15 cellular contexts compared by ENCODE assay signal in the genomic region with DNA sequence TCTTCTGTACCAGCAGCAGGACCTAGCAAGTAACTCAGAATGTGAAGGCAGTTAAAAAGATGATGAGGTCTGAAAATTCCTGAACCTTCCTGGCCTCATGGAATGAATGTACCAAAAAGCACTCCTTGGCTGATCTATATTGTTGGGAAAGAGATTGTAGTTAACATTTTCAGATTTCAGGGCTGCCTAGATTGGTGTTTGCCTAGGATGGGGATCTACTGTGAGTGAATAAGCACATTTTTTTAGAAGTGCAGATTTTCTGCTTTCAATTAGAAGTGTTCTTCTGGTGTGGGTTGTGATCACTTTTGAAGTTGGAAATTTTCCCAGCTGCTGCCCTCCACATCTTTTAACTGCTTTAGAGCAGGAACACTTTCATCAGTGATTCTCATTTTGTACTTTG. TPM values are rescaled to one million over a fixed set of nuclear protein-coding genes. Genes with fewer than 3 reads are reported as not detected.
DNase-seq lines count a peak whose midpoint lies in the region; ATAC-seq and TF ChIP-seq lines count a peak whose summit lies in the region.
"Had no signal": no experiment of that assay in that cellular context is flagged by ENCODE, and none has a peak within 500 bp of the region (broad histone marks: within the 10 kb centered on the region; RNA-seq: fewer than 3 reads in every experiment).

No MANE protein-coding gene starts in this region.

- H3K4me1 Mint-ChIP-seq in endodermal cell, result peaks cover 55% of the 10 kb centered on the region

- H3K27ac ChIP-seq in Panc1 (ENCODE audit: low read length) (peak overlapping the region; percentile 21; the same call in 1 of the 2 replicates), endodermal cell (ENCODE audit: low read depth, low read length) (no peak overlapping the region), skeletal muscle tissue (ENCODE audit: low read depth, low read length) (peak overlapping the region; percentile 98)
- H3K27ac ChIP-seq: 22Rv1 had no signal

- in situ Hi-C loops in Panc1 (cut with HindIII; ENCODE audit: low pct_unique_long_range_greater_than_20kb, low sequenced_read_pairs), result no loop called here

- TF ChIP-seq CTCF in Panc1 (IDR thresholded peaks at IDR 0.05), result no peak
- TF ChIP-seq CTCF in endodermal cell (conservative IDR thresholded peaks at IDR 0.05), result no peak

- no peak overlapping the region for H3K4me3 ChIP-seq in Panc1 (ENCODE audit: low read depth in 2 of 2, low read length in 2 of 2)
- no peak overlapping the region for H3K4me3 ChIP-seq in endodermal cell (ENCODE audit: low read length)
- H3K4me3 ChIP-seq in skeletal muscle tissue (ENCODE audit: low read length in 3 of 3), result peak overlapping the region in 2 of 3 donors; percentile 15 to 24
- H3K4me3 ChIP-seq: MG63 had no signal

- H3K9ac ChIP-seq in endodermal cell (ENCODE audit: extremely low read depth, low read length, poor library complexity, severe bottlenecking) (no peak overlapping the region), skeletal muscle tissue (ENCODE audit: low read depth in 1 of 3, low read length in 3 of 3) (peak overlapping the region; percentile 1 to 37 (median 17))

- DNase-seq in DMS 273 (lab: John Stamatoyannopoulos, UW; ENCODE audit: unreplicated experiment) (peak; percentile 15), DMS 273 treated with DMSO at 0.1 percent for 48 hours (lab: John Stamatoyannopoulos, UW) (no peak), Panc1 (ENCODE audit: low read depth, low spot score) (no peak), endodermal cell (no peak), foreskin melanocyte (no peak), NOMO-1 treated with DMSO at 0.1 percent for 48 hours (lab: John Stamatoyannopoulos, UW; ENCODE audit: unreplicated experiment) (no peak), OCI-M2 (lab: John Stamatoyannopoulos, UW; ENCODE audit: unreplicated experiment) (no peak)
- DNase-seq: GDM1, H7, MG63, NCI-H510A treated with DMSO at 0.1 percent for 48 hours, T-helper 1 cell had no signal

- BruUV-seq in Panc1 (replicated peaks; lab: Mats Ljungman, UMichigan), result no TSS peak

- no peaks in the 10 kb centered on the region for H3K9me3 ChIP-seq in Panc1 (ENCODE audit: control insufficient read depth, insufficient read depth, low read depth, low read length)
- no peaks in the 10 kb centered on the region for H3K9me3 ChIP-seq in endodermal cell (ENCODE audit: control insufficient read depth, low read length)
- no peaks in the 10 kb centered on the region for H3K9me3 ChIP-seq in skeletal muscle tissue (ENCODE audit: control insufficient read depth in 3 of 3, low read length in 3 of 3)
- H3K9me3 ChIP-seq: MG63 had no signal

- intact Hi-C loops in Panc1 (cut with micrococcal nuclease; ENCODE audit: unreplicated experiment), result no loop called here

- no peaks in the 10 kb centered on the region for H3K27me3 Mint-ChIP-seq in endodermal cell (ENCODE audit: insufficient read depth)
- H3K27me3 Mint-ChIP-seq: stimulated activated memory B cell treated with anti-CD40 and anti-IgM and Interleukin-4, amounts not matched to agents 10 μg/mL and 1 μg/mL and 100 μg/mL, for 72 hours had no signal

- H3K36me3 ChIP-seq in Panc1 (ENCODE audit: control insufficient read depth, insufficient read depth, low read length), result peaks cover 12% of the 10 kb centered on the region; the same call in 1 of the 2 replicates
- H3K36me3 ChIP-seq in endodermal cell (ENCODE audit: control insufficient read depth, insufficient read depth, low read length), result peaks cover 10% of the 10 kb centered on the region
- peaks cover 0 to 8% (median 1%) of the 10 kb centered on the region in 3 donors for H3K36me3 ChIP-seq in skeletal muscle tissue (ENCODE audit: control insufficient read depth in 3 of 3, insufficient read depth in 3 of 3, low read length in 3 of 3)

- H3K36me3 Mint-ChIP-seq in endodermal cell (ENCODE audit: low read depth), result peaks cover 21% of the 10 kb centered on the region

- POLR2A ChIA-PET in Panc1 (lab: Charles Lee), result no interaction called here

- H3K9me3 Mint-ChIP-seq in endodermal cell, result no peaks in the 10 kb centered on the region
- H3K9me3 Mint-ChIP-seq: stimulated activated memory B cell treated with anti-CD40 and anti-IgM and Interleukin-4, amounts not matched to agents 10 μg/mL and 1 μg/mL and 100 μg/mL, for 72 hours had no signal

- CTCF ChIA-PET in Panc1 (lab: Charles Lee), result no interaction called here

- H3K4me3 Mint-ChIP-seq in endodermal cell, result no peak overlapping the region
- H3K4me3 Mint-ChIP-seq: stimulated activated memory B cell treated with anti-CD40 and anti-IgM and Interleukin-4, amounts not matched to agents 10 μg/mL and 1 μg/mL and 100 μg/mL, for 72 hours had no signal

- peaks cover 46% of the 10 kb centered on the region for H3K4me1 ChIP-seq in Panc1 (ENCODE audit: control insufficient read depth, insufficient read depth, low read length)
- peaks cover 21% of the 10 kb centered on the region for H3K4me1 ChIP-seq in endodermal cell (ENCODE audit: control insufficient read depth, insufficient read depth, low read length)
- H3K4me1 ChIP-seq in skeletal muscle tissue (ENCODE audit: control insufficient read depth in 3 of 3, insufficient read depth in 3 of 3, low read length in 3 of 3), result peaks cover 56 to 68% (median 68%) of the 10 kb centered on the region in 3 donors

- no peaks in the 10 kb centered on the region for H3K27me3 ChIP-seq in Panc1 (ENCODE audit: control insufficient read depth, insufficient read depth, low read length)
- no peaks in the 10 kb centered on the region for H3K27me3 ChIP-seq in endodermal cell (ENCODE audit: control insufficient read depth, insufficient read depth, low read length, poor library complexity, severe bottlenecking)
- H3K27me3 ChIP-seq in skeletal muscle tissue (ENCODE audit: control insufficient read depth in 3 of 3, insufficient read depth in 3 of 3, low read length in 3 of 3), result no peaks in the 10 kb centered on the region
- H3K27me3 ChIP-seq: MG63 had no signal

- no peak for ATAC-seq in Panc1
- ATAC-seq: stimulated activated memory B cell treated with anti-CD40 and anti-IgM and Interleukin-4, amounts not matched to agents 10 μg/mL and 1 μg/mL and 100 μg/mL, for 72 hours had no signal

- H3K27ac Mint-ChIP-seq in endodermal cell, result peak overlapping the region; percentile 13
- H3K27ac Mint-ChIP-seq: stimulated activated memory B cell treated with anti-CD40 and anti-IgM and Interleukin-4, amounts not matched to agents 10 μg/mL and 1 μg/mL and 100 μg/mL, for 72 hours had no signal

RNA-seq across cellular contexts. Expression of a gene that starts 6.2 kb away (rescaled TPM):
- 12.7 TPM for total RNA-seq in Panc1 (2021; ENCODE audit: unreplicated experiment)
- 8.6 TPM for polyA plus RNA-seq in Panc1 (2012; ENCODE audit: insufficient read length)
- 10 to 100 TPM; 25.8 to 30.2 TPM for total RNA-seq in endodermal cell
- polyA plus RNA-seq in endodermal cell (2013, experiment 1 of 2), result 8.4 TPM
- polyA plus RNA-seq in endodermal cell (2013, experiment 2 of 2), result 6.5 TPM
- 95.5 TPM for total RNA-seq in skeletal muscle tissue

Comparison
In these comparisons a context has a peak if more than half of its experiments do, and no peak if none do; other contexts are left out.
1. H3K4me3 ChIP-seq: peak in skeletal muscle tissue (2 of 3); none in Panc1 (0 of 2) and endodermal cell (single experiment).